Comparison of ENCODE assay signal across 18 cellular contexts in the genomic region with DNA sequence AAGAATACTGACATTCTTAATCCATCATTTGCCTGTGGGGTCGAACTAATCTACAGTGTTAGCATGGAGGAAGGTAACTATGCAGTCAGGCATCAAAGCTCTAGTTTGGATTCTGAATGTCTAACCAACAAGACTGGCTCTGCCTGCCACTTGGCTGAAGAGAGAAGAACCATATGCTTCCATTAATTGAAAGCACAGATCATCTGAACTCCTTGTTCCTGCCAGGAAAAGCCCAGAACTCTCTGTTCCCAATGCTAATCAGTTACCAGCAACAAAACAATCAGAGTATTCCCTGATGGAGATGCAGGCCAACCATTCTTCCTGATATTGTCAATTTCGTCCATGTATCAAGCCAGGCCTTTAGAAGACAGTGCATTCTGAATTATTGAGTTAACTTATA.
DNase-seq lines count a peak whose midpoint lies in the region; FAIRE-seq and TF ChIP-seq lines count a peak whose summit lies in the region.
"Had no signal": no experiment of that assay in that cellular context is flagged by ENCODE, and none has a peak within 500 bp of the region (broad histone marks: within the 10 kb centered on the region; RNA-seq: fewer than 3 reads in every experiment).

No MANE protein-coding gene starts in this region.

- H2AFZ ChIP-seq in astrocyte (ENCODE audit: low read depth, low read length) (no peak overlapping the region), mesenchymal stem cell (ENCODE audit: low read depth, low read length) (no peak overlapping the region)

- H4K8ac ChIP-seq in mesenchymal stem cell (ENCODE audit: low read length), result no peak overlapping the region

- H2BK15ac ChIP-seq in mesenchymal stem cell (ENCODE audit: low read depth, poor library complexity, severe bottlenecking), result no peak overlapping the region

- intact Hi-C loops in transverse colon (cut with DNase I; ENCODE audit: low total_unique reads), result no loop called here

- H3K4me1 Mint-ChIP-seq in astrocyte (ENCODE audit: low read depth, unreplicated experiment), result no peaks in the 10 kb centered on the region
- H3K4me1 Mint-ChIP-seq: activated CD4-positive, alpha-beta T cell treated with anti-CD3 and anti-CD28 coated beads for 36 hours had no signal

- H2BK12ac ChIP-seq in mesenchymal stem cell (ENCODE audit: low read length in 2 of 2), result no peak overlapping the region

- in situ Hi-C loops in transverse colon (cut with MboI; ENCODE audit: low pct_ligation_motif_present in 1 of 4, low pct_unique_long_range_greater_than_20kb in 1 of 4, low sequenced_read_pairs in 3 of 4), result no loop called here

- no peak overlapping the region for H3K27ac Mint-ChIP-seq in astrocyte (ENCODE audit: unreplicated experiment)
- H3K27ac Mint-ChIP-seq: activated CD4-positive, alpha-beta T cell treated with anti-CD3 and anti-CD28 coated beads for 36 hours had no signal

- DNase-seq in astrocyte (ENCODE audit: low read depth) (no peak), fibroblast of pulmonary artery (ENCODE audit: low read depth) (peak; percentile 41), mesenchymal stem cell (no peak), transverse colon (no peak), islet precursor cell (no peak), SK-N-DZ (ENCODE audit: low spot score) (no peak), T-helper 2 cell (no peak)
- DNase-seq: activated CD4-positive, alpha-beta T cell treated with anti-CD3 and anti-CD28 coated beads for 36 hours; activated CD8-positive, alpha-beta memory T cell treated with anti-CD3 and anti-CD28 coated beads, Interleukin-2, amount 50 U/mL, for 4 hours; activated naive CD4-positive, alpha-beta T cell treated with Interleukin-2 at 50 U/mL for 16 hours; DND-41; Karpas-422; kidney glomerular epithelial cell; NCI-H1694; NCI-H446 treated with DMSO at 0.1 percent for 48 hours; SHP77; T1000 had no signal

- peaks cover 5% of the 10 kb centered on the region for H3K27me3 Mint-ChIP-seq in astrocyte (ENCODE audit: low read depth, unreplicated experiment)

- WGBS in mesenchymal stem cell, result 48% methylated on average over 2 of the region's 2 CpGs
- WGBS in transverse colon (ENCODE audit: low coverage in 1 of 2), 2 donors, result 47 to 50% methylated on average over 1 to 2 of the region's 2 CpGs

- H3K4me2 ChIP-seq in astrocyte (ENCODE audit: low read length) (peak overlapping the region; percentile 23), mesenchymal stem cell (ENCODE audit: low read length, poor library complexity, severe bottlenecking) (no peak overlapping the region)
- H3K4me2 ChIP-seq: BLaER1 treated with 17β-estradiol and CSF1 and Interleukin-3, amounts not matched to agents 10 nM and 100 nM had no signal

- no peak overlapping the region for H3K4me3 Mint-ChIP-seq in astrocyte (ENCODE audit: unreplicated experiment)
- H3K4me3 Mint-ChIP-seq: activated CD4-positive, alpha-beta T cell treated with anti-CD3 and anti-CD28 coated beads for 36 hours had no signal

- no peaks in the 10 kb centered on the region for H3K27me3 ChIP-seq in astrocyte (ENCODE audit: insufficient read depth, low read length)
- peaks cover 0 to 8% of the 10 kb centered on the region in 2 experiments for H3K27me3 ChIP-seq in mesenchymal stem cell (ENCODE audit: control insufficient read depth in 1 of 2, insufficient read depth in 1 of 2, low read length in 2 of 2)
- H3K27me3 ChIP-seq in transverse colon, result no peaks in the 10 kb centered on the region
- H3K27me3 ChIP-seq: BLaER1 treated with 17β-estradiol and CSF1 and Interleukin-3, amounts not matched to agents 10 nM and 100 nM had no signal

- TF ChIP-seq CTCF in astrocyte (IDR thresholded peaks at IDR 0.05; ENCODE audit: insufficient read depth, low read depth, low read length) (no peak), fibroblast of pulmonary artery (IDR thresholded peaks at IDR 0.05; ENCODE audit: low read length, missing control alignments) (no peak), transverse colon (IDR thresholded peaks at IDR 0.05) (no peak)

- peaks cover 9% of the 10 kb centered on the region for H3K79me2 ChIP-seq in astrocyte (ENCODE audit: insufficient read depth, low read length)

- H3K9ac ChIP-seq in astrocyte (ENCODE audit: low read length), result no peak overlapping the region
- H3K9ac ChIP-seq in mesenchymal stem cell (ENCODE audit: low read length), result peak overlapping the region; percentile 56
- H3K9ac ChIP-seq: BLaER1 treated with 17β-estradiol and CSF1 and Interleukin-3, amounts not matched to agents 10 nM and 100 nM had no signal

- no peak overlapping the region for H3K27ac ChIP-seq in astrocyte (ENCODE audit: low read depth, low read length)
- no peak overlapping the region for H3K27ac ChIP-seq in mesenchymal stem cell (ENCODE audit: low read length, poor library complexity, severe bottlenecking)
- no peak overlapping the region for H3K27ac ChIP-seq in transverse colon
- H3K27ac ChIP-seq: BLaER1 treated with 17β-estradiol and CSF1 and Interleukin-3, amounts not matched to agents 10 nM and 100 nM had no signal

- H2AK5ac ChIP-seq in mesenchymal stem cell (ENCODE audit: low read length, severe bottlenecking), result no peak overlapping the region

- peaks cover 4% of the 10 kb centered on the region for H4K20me1 ChIP-seq in astrocyte (ENCODE audit: insufficient read depth, low read length)
- H4K20me1 ChIP-seq: BLaER1 treated with 17β-estradiol and CSF1 and Interleukin-3, amounts not matched to agents 10 nM and 100 nM had no signal

- H3K9me3 ChIP-seq in astrocyte (ENCODE audit: insufficient read depth, low read depth, low read length) (no peaks in the 10 kb centered on the region), mesenchymal stem cell (ENCODE audit: control insufficient read depth, low read length) (no peaks in the 10 kb centered on the region), transverse colon (no peaks in the 10 kb centered on the region)
- H3K9me3 ChIP-seq: BLaER1 treated with 17β-estradiol and CSF1 and Interleukin-3, amounts not matched to agents 10 nM and 100 nM had no signal

- peaks cover 9% of the 10 kb centered on the region for H3K4me1 ChIP-seq in astrocyte (ENCODE audit: insufficient read depth, low read length)
- H3K4me1 ChIP-seq in mesenchymal stem cell (ENCODE audit: control insufficient read depth, insufficient read depth, low read depth, low read length), result no peaks in the 10 kb centered on the region
- no peaks in the 10 kb centered on the region for H3K4me1 ChIP-seq in transverse colon
- H3K4me1 ChIP-seq: BLaER1 treated with 17β-estradiol and CSF1 and Interleukin-3, amounts not matched to agents 10 nM and 100 nM had no signal

- no peak overlapping the region for H3K23ac ChIP-seq in mesenchymal stem cell (ENCODE audit: low read length in 2 of 2)

- no peak overlapping the region for H4K91ac ChIP-seq in mesenchymal stem cell (ENCODE audit: low read length)

- H3K18ac ChIP-seq in mesenchymal stem cell (ENCODE audit: low read depth in 1 of 2, low read length in 2 of 2), result no peak overlapping the region

- peak; percentile 73 for TF ChIP-seq EP300 in transverse colon (IDR thresholded peaks at IDR 0.05; ENCODE audit: low read depth)

- H3K79me1 ChIP-seq in mesenchymal stem cell (replicated peaks; ENCODE audit: low read length, poor library complexity, severe bottlenecking), result no peaks in the 10 kb centered on the region

- no peak overlapping the region for H2BK5ac ChIP-seq in mesenchymal stem cell (ENCODE audit: low read depth, low read length, poor library complexity, severe bottlenecking)

- TF ChIP-seq POLR2A in transverse colon (IDR thresholded peaks at IDR 0.05), result no peak

- H3K4ac ChIP-seq in mesenchymal stem cell (ENCODE audit: low read depth in 1 of 2, low read length in 2 of 2), result no peak overlapping the region

- no peak for FAIRE-seq in astrocyte (lab: Jason Lieb, UNC)

- H3K36me3 ChIP-seq in astrocyte (ENCODE audit: insufficient read depth, low read length), result no peaks in the 10 kb centered on the region
- H3K36me3 ChIP-seq in mesenchymal stem cell (ENCODE audit: control insufficient read depth in 1 of 2, insufficient read depth in 2 of 2, low read depth in 1 of 2, low read length in 2 of 2), result no peaks in the 10 kb centered on the region
- no peaks in the 10 kb centered on the region for H3K36me3 ChIP-seq in transverse colon
- H3K36me3 ChIP-seq: BLaER1 treated with 17β-estradiol and CSF1 and Interleukin-3, amounts not matched to agents 10 nM and 100 nM had no signal

- H3K36me3 Mint-ChIP-seq in astrocyte (ENCODE audit: low read depth, unreplicated experiment), result no peaks in the 10 kb centered on the region

- no peak overlapping the region for H3K14ac ChIP-seq in mesenchymal stem cell (ENCODE audit: low read length in 2 of 2)

- H2BK120ac ChIP-seq in mesenchymal stem cell (ENCODE audit: low read depth, low read length), result no peak overlapping the region

- peaks cover 3% of the 10 kb centered on the region for H3K9me3 Mint-ChIP-seq in astrocyte (ENCODE audit: unreplicated experiment)

- no peak overlapping the region for H3K4me3 ChIP-seq in astrocyte (ENCODE audit: insufficient read depth, low read depth, low read length)
- no peak overlapping the region for H3K4me3 ChIP-seq in fibroblast of pulmonary artery (replicated peaks; ENCODE audit: low read depth, low read length)
- H3K4me3 ChIP-seq in mesenchymal stem cell (ENCODE audit: insufficient read depth in 1 of 2, low read depth in 1 of 2, low read length in 2 of 2), result peak overlapping the region in 1 of 2 experiments; percentile 58
- no peak overlapping the region for H3K4me3 ChIP-seq in transverse colon
- H3K4me3 ChIP-seq: BLaER1 treated with 17β-estradiol and CSF1 and Interleukin-3, amounts not matched to agents 10 nM and 100 nM had no signal
